ENCODE assay signal across 17 cellular contexts in genomic region chr12:123113038-123113437, GRCh38. TPM values are rescaled to one million over a fixed set of nuclear protein-coding genes. Genes with fewer than 3 reads are reported as not detected.
DNase-seq lines count a peak whose midpoint lies in the region; ATAC-seq and TF ChIP-seq lines count a peak whose summit lies in the region.
"Had no signal": no experiment of that assay in that cellular context is flagged by ENCODE, and none has a peak within 500 bp of the region (broad histone marks: within the 10 kb centered on the region; RNA-seq: fewer than 3 reads in every experiment).

No MANE protein-coding gene starts in this region.

- DNase-seq in NCI-H69 (lab: John Stamatoyannopoulos, UW), result peak; percentile 82
- peak in 1 of 2 donors; percentile 55 for DNase-seq in left lung
- DNase-seq in GM19238 (ENCODE audit: insufficient read length, low spot score), result no peak
- DNase-seq in NCI-H524 treated with DMSO at 0.1 percent for 48 hours (lab: John Stamatoyannopoulos, UW), result no peak
- no peak for DNase-seq in Kasumi-1 (lab: John Stamatoyannopoulos, UW)
- no peak for DNase-seq in activated naive CD4-positive, alpha-beta T cell (lab: John Stamatoyannopoulos, UW)
- DNase-seq: activated CD4-positive, alpha-beta memory T cell treated with anti-CD3 and anti-CD28 coated beads, Interleukin-2, amount 10 ng/mL, durations not matched to agents 7 days and 5 days; KG1; left cardiac atrium; NCI-H1930; PC-9; uterus had no signal

- H3K9ac ChIP-seq in BLaER1, result no peak overlapping the region
- H3K9ac ChIP-seq: parathyroid adenoma had no signal

- peaks cover 89% of the 10 kb centered on the region for H3K4me1 ChIP-seq in BLaER1
- no peaks in the 10 kb centered on the region; the same call in 1 of the 2 replicates for H3K4me1 ChIP-seq in HEK293 (ENCODE audit: control insufficient read depth, insufficient read depth, low read length)
- peaks cover 10 to 57% of the 10 kb centered on the region in 2 donors for H3K4me1 ChIP-seq in left lung

- intact Hi-C loops in left lung (cut with DNase I), result no loop called here

- peak; percentile 89 for ATAC-seq in left lung
- ATAC-seq: left cardiac atrium; stimulated activated effector memory CD8-positive, alpha-beta T cell treated with anti-CD3 and anti-CD28 coated beads, Interleukin-12 subunit alpha, Interleukin-12 subunit beta, amount 100 ng/mL, for 72 hours had no signal

- peaks cover 43% of the 10 kb centered on the region; the same call in 1 of the 2 replicates for H4K20me1 ChIP-seq in BLaER1

- H3K4me2 ChIP-seq in BLaER1, result peak overlapping the region; percentile 90
- H3K4me2 ChIP-seq: PC-9 had no signal

- H3K36me3 ChIP-seq in BLaER1 (peaks cover 27% of the 10 kb centered on the region), HEK293 (ENCODE audit: control insufficient read depth in 2 of 2, insufficient read depth in 1 of 2, low read length in 2 of 2) (no peaks in the 10 kb centered on the region), left lung (no peaks in the 10 kb centered on the region)
- H3K36me3 ChIP-seq: uterus had no signal

- H3K4me3 ChIP-seq in BLaER1 (no peak overlapping the region), HEK293 (ENCODE audit: low read depth, low read length) (no peak overlapping the region), left lung (no peak overlapping the region)
- H3K4me3 ChIP-seq: PC-9, smooth muscle cell, uterus had no signal

- H3K9me3 ChIP-seq in BLaER1 (no peaks in the 10 kb centered on the region), HEK293 (ENCODE audit: control insufficient read depth, insufficient read depth, low read depth, low read length) (no peaks in the 10 kb centered on the region), left lung (no peaks in the 10 kb centered on the region)
- H3K9me3 ChIP-seq: uterus had no signal

- CTCF ChIA-PET in HEK293 (lab: Yijun Ruan, JAX), result no interaction called here

- POLR2A ChIA-PET in HEK293 (lab: Yijun Ruan, JAX), result no interaction called here

- H3K27me3 ChIP-seq in BLaER1 (peaks cover 23% of the 10 kb centered on the region), left lung (no peaks in the 10 kb centered on the region)
- H3K27me3 ChIP-seq: uterus had no signal

- no peak for TF ChIP-seq CTCF in HEK293 (tag by site-specific recombination; IDR thresholded peaks at IDR 0.05)
- no peak for TF ChIP-seq CTCF in left lung (IDR thresholded peaks at IDR 0.05)

- no peak overlapping the region for H3K27ac ChIP-seq in BLaER1
- H3K27ac ChIP-seq in HEK293 (ENCODE audit: extremely low read depth, low read depth, low read length), result no peak overlapping the region
- H3K27ac ChIP-seq in left lung, result peak overlapping the region in 1 of 2 donors; percentile 28
- H3K27ac ChIP-seq: parathyroid adenoma, PC-9 had no signal

TF ChIP-seq in HEK293, 187 proteins besides CTCF, POLR2A, EP300 and RAD21:
- TF ChIP-seq ZNF560 (tag by site-specific recombination; IDR thresholded peaks at IDR 0.05; ENCODE audit: borderline replicate concordance) (no peak), EGR2 (tag by site-specific recombination; IDR thresholded peaks at IDR 0.05; ENCODE audit: low read depth) (no peak), REST (tag by site-specific recombination; IDR thresholded peaks at IDR 0.05) (0 out of 2 replicates have a peak, but pooled peaks have one; percentile 44), ZNF423 (tag by site-specific recombination; IDR thresholded peaks at IDR 0.05) (no peak), ZNF416 (tag by site-specific recombination; IDR thresholded peaks at IDR 0.05) (no peak), ZBTB20 (tag by site-specific recombination; IDR thresholded peaks at IDR 0.05) (no peak), RBAK (tag by site-specific recombination; IDR thresholded peaks at IDR 0.05) (no peak), GLIS2 (tag by site-specific recombination; IDR thresholded peaks at IDR 0.05) (no peak)

RNA-seq across cellular contexts. Expression of gene PITPNM2, which starts 37.9 kb away (rescaled TPM):
- 10 to 100 TPM; 22.8 to 30.8 TPM for total RNA-seq in left lung
